11 cellular contexts compared by ENCODE assay signal in genomic region chr12:124694846-124695497, GRCh38.
DNase-seq lines count a peak whose midpoint lies in the region; ATAC-seq, FAIRE-seq and TF ChIP-seq lines count a peak whose summit lies in the region.
"Had no signal": no experiment of that assay in that cellular context is flagged by ENCODE, and none has a peak within 500 bp of the region (broad histone marks: within the 10 kb centered on the region; RNA-seq: fewer than 3 reads in every experiment).

No MANE protein-coding gene starts in this region.

- no peak overlapping the region for H2BK15ac ChIP-seq in IMR-90 (ENCODE audit: low read depth, low read length)

- peak overlapping the region; percentile 3; the same call in 1 of the 2 replicates for H2BK120ac ChIP-seq in IMR-90 (ENCODE audit: low read depth, low read length)

- H3K79me2 ChIP-seq in astrocyte (ENCODE audit: insufficient read depth, low read length), result no peaks in the 10 kb centered on the region

- H3K56ac ChIP-seq in IMR-90 (ENCODE audit: extremely low read depth, insufficient read depth, low read length), result no peak overlapping the region

- H3K27ac Mint-ChIP-seq in astrocyte (ENCODE audit: unreplicated experiment), result no peak overlapping the region

- no peaks in the 10 kb centered on the region; the same call in 1 of the 2 replicates for H3K4me1 ChIP-seq in IMR-90 (ENCODE audit: control insufficient read depth, insufficient read depth, low read length)
- H3K4me1 ChIP-seq in astrocyte (ENCODE audit: insufficient read depth, low read length), result peaks cover 30% of the 10 kb centered on the region
- peaks cover 0 to 36% of the 10 kb centered on the region in 2 donors for H3K4me1 ChIP-seq in right atrium auricular region

- H4K8ac ChIP-seq in IMR-90 (ENCODE audit: low read depth in 2 of 2, low read length in 2 of 2), result peak overlapping the region in 1 of 2 experiments; percentile 2; a peak in 1 of 4 replicates

- intact Hi-C loops in IMR-90 (cut with micrococcal nuclease), result no loop called here

- TF ChIP-seq CTCF in IMR-90 (conservative IDR thresholded peaks at IDR 0.05; ENCODE audit: low read depth, low read length) (no peak), astrocyte (IDR thresholded peaks at IDR 0.05; ENCODE audit: insufficient read depth, low read depth, low read length) (no peak), right atrium auricular region (IDR thresholded peaks at IDR 0.05) (no peak), GM20000 (IDR thresholded peaks at IDR 0.05; ENCODE audit: extremely low read depth, missing control alignments) (no peak)

- no peaks in the 10 kb centered on the region for H3K79me1 ChIP-seq in IMR-90 (ENCODE audit: low read depth in 1 of 2, low read length in 2 of 2)

- no peaks in the 10 kb centered on the region for H3K27me3 ChIP-seq in IMR-90 (ENCODE audit: control insufficient read depth, insufficient read depth, low read length)
- H3K27me3 ChIP-seq in astrocyte (ENCODE audit: insufficient read depth, low read length), result no peaks in the 10 kb centered on the region
- no peaks in the 10 kb centered on the region for H3K27me3 ChIP-seq in right atrium auricular region

- no peak overlapping the region; the same call in 1 of the 2 replicates for H3K4ac ChIP-seq in IMR-90 (ENCODE audit: low read depth, low read length)

- H3K9me1 ChIP-seq in IMR-90 (ENCODE audit: insufficient read depth, low read length), result no peaks in the 10 kb centered on the region

- no peak overlapping the region; the same call in 1 of the 2 replicates for H4K91ac ChIP-seq in IMR-90 (ENCODE audit: insufficient read depth, low read depth, low read length)

- FAIRE-seq in astrocyte (lab: Jason Lieb, UNC), result peak; percentile 17

- no peak overlapping the region for H3K4me2 ChIP-seq in IMR-90 (ENCODE audit: low read depth, low read length)
- H3K4me2 ChIP-seq in astrocyte (ENCODE audit: low read length), result peak overlapping the region; percentile 62

- 62% methylated on average over 8 of the region's 14 CpGs; no CpG with 5 or more reads in 1 of the 2 experiments for WGBS in IMR-90 (ENCODE audit: extremely low coverage in 2 of 2, insufficient read length in 1 of 2), 2 experiments

- H3K9me3 Mint-ChIP-seq in astrocyte (ENCODE audit: unreplicated experiment), result peaks cover 15% of the 10 kb centered on the region
- H3K9me3 Mint-ChIP-seq: stimulated activated naive CD8-positive, alpha-beta T cell treated with anti-CD3 and anti-CD28 coated beads, Interleukin-15, Interleukin-2, amounts not matched to agents 100 ng/mL and 50 ng/mL, for 24 hours had no signal

- H4K5ac ChIP-seq in IMR-90 (ENCODE audit: low read depth, low read length), result no peak overlapping the region

- H3K9me3 ChIP-seq in IMR-90 (ENCODE audit: control insufficient read depth, insufficient read depth, low read length), result peaks cover 12% of the 10 kb centered on the region
- peaks cover 4% of the 10 kb centered on the region for H3K9me3 ChIP-seq in astrocyte (ENCODE audit: insufficient read depth, low read depth, low read length)
- H3K9me3 ChIP-seq in right atrium auricular region, result peaks cover 0 to 18% of the 10 kb centered on the region in 2 donors

- H3K27ac ChIP-seq in IMR-90 (ENCODE audit: insufficient read depth, low read length) (no peak overlapping the region), astrocyte (ENCODE audit: low read depth, low read length) (peak overlapping the region; percentile 43), right atrium auricular region (peak overlapping the region; percentile 48 to 57)

- H3K27me3 Mint-ChIP-seq in astrocyte (ENCODE audit: low read depth, unreplicated experiment), result peaks cover 6% of the 10 kb centered on the region

- H3K23ac ChIP-seq in IMR-90 (ENCODE audit: low read depth, low read length), result no peak overlapping the region

- CTCF ChIA-PET in IMR-90 (lab: Yijun Ruan, JAX), result interaction anchor here (0.5 to 1.1 kb wide), 2 partner anchors 8 to 9 kb away, joined by 3 read pairs; no protein-coding TSS in a partner anchor

- no peak for TF ChIP-seq POLR2A in IMR-90 (IDR thresholded peaks at IDR 0.05; ENCODE audit: low read depth, low read length)

- H3K4me3 ChIP-seq in IMR-90 (ENCODE audit: insufficient read depth, low read depth, low read length) (no peak overlapping the region), astrocyte (ENCODE audit: insufficient read depth, low read depth, low read length) (no peak overlapping the region), right atrium auricular region (no peak overlapping the region)

- TF ChIP-seq RAD21 in IMR-90 (IDR thresholded peaks at IDR 0.05; ENCODE audit: low read length), result no peak

- in situ Hi-C loops in IMR-90 (cut with MboI; ENCODE audit: low sequenced_read_pairs), result no loop called here

- BruUV-seq in IMR-90 (replicated peaks; lab: Mats Ljungman, UMichigan), result no TSS peak

- no peak overlapping the region for H2BK5ac ChIP-seq in IMR-90 (ENCODE audit: low read depth, low read length, poor library complexity, severe bottlenecking)

- H2BK20ac ChIP-seq in IMR-90 (ENCODE audit: low read depth, low read length), result no peak overlapping the region

- no peak overlapping the region for H2AK9ac ChIP-seq in IMR-90 (replicated peaks; ENCODE audit: low read depth, low read length, poor library complexity)

- no peak overlapping the region for H3K18ac ChIP-seq in IMR-90 (ENCODE audit: low read depth, low read length)

- H3K4me3 Mint-ChIP-seq in astrocyte (ENCODE audit: unreplicated experiment), result no peak overlapping the region
- H3K4me3 Mint-ChIP-seq: stimulated activated naive CD8-positive, alpha-beta T cell treated with anti-CD3 and anti-CD28 coated beads, Interleukin-15, Interleukin-2, amounts not matched to agents 100 ng/mL and 50 ng/mL, for 24 hours had no signal

- POLR2A ChIA-PET in IMR-90 (lab: Charles Lee; ENCODE audit: unreplicated experiment), result no interaction called here

- H3K36me3 Mint-ChIP-seq in astrocyte (ENCODE audit: low read depth, unreplicated experiment), result peaks cover 2% of the 10 kb centered on the region

- peaks cover 4% of the 10 kb centered on the region for H3K4me1 Mint-ChIP-seq in astrocyte (ENCODE audit: low read depth, unreplicated experiment)

- dilution Hi-C loops in IMR-90 (cut with HindIII; ENCODE audit: low sequenced_read_pairs, unreplicated experiment), result no loop called here

- H2AFZ ChIP-seq in IMR-90 (replicated peaks; ENCODE audit: low read length, poor library complexity), result peak overlapping the region; percentile 18
- H2AFZ ChIP-seq in astrocyte (ENCODE audit: low read depth, low read length), result no peak overlapping the region

- ATAC-seq in IMR-90 (ENCODE audit: low read depth), result peak; percentile 80
- no peak for ATAC-seq in HG02588 (IDR thresholded peaks at IDR 0.05; ENCODE audit: unreplicated experiment)

- DNase-seq in AG08395 (ENCODE audit: low spot score), result peak; percentile 74
- DNase-seq in IMR-90, result peak; percentile 91
- peak; percentile 98 for DNase-seq in astrocyte (ENCODE audit: low read depth)
- DNase-seq in right atrium auricular region (ENCODE audit: low spot score), result peak; percentile 86
- DNase-seq in stimulated activated CD4-positive, alpha-beta T cell treated with anti-CD3 and anti-CD28 coated beads, Interleukin-1b, Interleukin-23, amount 100 ng/mL, for 48 hours, result no peak
- DNase-seq in NCI-H748 (lab: John Stamatoyannopoulos, UW; ENCODE audit: unreplicated experiment), result no peak
- no peak for DNase-seq in GM20000 (ENCODE audit: low spot score)
- DNase-seq: activated CD4-positive, CD25-positive, alpha-beta regulatory T cell treated with anti-CD3 and anti-CD28 coated beads, Interleukin-2, amount 50 U/mL, for 72 hours; hypothalamus had no signal

- H3K36me3 ChIP-seq in IMR-90 (ENCODE audit: control insufficient read depth, insufficient read depth, low read length) (no peaks in the 10 kb centered on the region), astrocyte (ENCODE audit: insufficient read depth, low read length) (no peaks in the 10 kb centered on the region), right atrium auricular region (no peaks in the 10 kb centered on the region)

- no peak overlapping the region for H3K9ac ChIP-seq in IMR-90 (ENCODE audit: low read depth, low read length)
- H3K9ac ChIP-seq in astrocyte (ENCODE audit: low read length), result peak overlapping the region; percentile 38

- H2AK5ac ChIP-seq in IMR-90 (ENCODE audit: low read depth, low read length), result peak overlapping the region; percentile 12; the same call in 1 of the 2 replicates

- no peak overlapping the region for H3K14ac ChIP-seq in IMR-90 (replicated peaks; ENCODE audit: low read depth, low read length)

- H4K20me1 ChIP-seq in IMR-90 (ENCODE audit: insufficient read depth, low read length), result no peaks in the 10 kb centered on the region
- H4K20me1 ChIP-seq in astrocyte (ENCODE audit: insufficient read depth, low read length), result no peaks in the 10 kb centered on the region

TF ChIP-seq in IMR-90, 13 proteins besides CTCF, POLR2A, EP300 and RAD21:
- peak; percentile 15; the same call in 1 of the 2 replicates for TF ChIP-seq BHLHE40 (IDR thresholded peaks at IDR 0.05; ENCODE audit: low read depth, low read length)
- TF ChIP-seq FOS (IDR thresholded peaks at IDR 0.05; ENCODE audit: low read depth, low read length), result no peak
- 0 out of 2 replicates have a peak, but pooled peaks have one; percentile 9 for TF ChIP-seq SMC3 (IDR thresholded peaks at IDR 0.05; ENCODE audit: low read depth, low read length)

Comparison
In these comparisons a context has a peak if more than half of its experiments do, and no peak if none do; other contexts are left out.
1. DNase-seq: peak in AG08395 (single experiment), IMR-90 (single experiment), astrocyte (single experiment) and right atrium auricular region (single experiment); none in stimulated activated CD4-positive, alpha-beta T cell treated with anti-CD3 and anti-CD28 coated beads, Interleukin-1b, Interleukin-23, amount 100 ng/mL, for 48 hours (single experiment), NCI-H748 (single experiment) and GM20000 (single experiment).